In genomic region chr5:140250386-140250785, GRCh38 we compare ENCODE assay signal across 17 cellular contexts. TPM values are rescaled to one million over a fixed set of nuclear protein-coding genes. Genes with fewer than 3 reads are reported as not detected.
A peak's percentile ranks its signal among the peaks of the same experiment; 100 is the strongest.
DNase-seq lines count a peak whose midpoint lies in the region; ATAC-seq and TF ChIP-seq lines count a peak whose summit lies in the region.
"Had no signal": no experiment of that assay in that cellular context is flagged by ENCODE, and none has a peak within 500 bp of the region (broad histone marks: within the 10 kb centered on the region; RNA-seq: fewer than 3 reads in every experiment).

No MANE protein-coding gene starts in this region.

- no peaks in the 10 kb centered on the region for H4K20me1 ChIP-seq in OCI-LY7 (ENCODE audit: insufficient read depth, low read length)

- peak overlapping the region; percentile 46 for H3K27ac ChIP-seq in OCI-LY7 (ENCODE audit: low read depth, low read length, poor library complexity, severe bottlenecking)
- H3K27ac ChIP-seq in gastrocnemius medialis, result peak overlapping the region; percentile 50 to 93 (median 90)
- H3K27ac ChIP-seq: body of pancreas had no signal

- no peak overlapping the region for H3K4me2 ChIP-seq in OCI-LY7 (ENCODE audit: low read length)

- peaks cover 60% of the 10 kb centered on the region for H3K4me1 ChIP-seq in OCI-LY7 (ENCODE audit: insufficient read depth, low read length, poor library complexity, severe bottlenecking)
- peaks cover 40 to 70% of the 10 kb centered on the region in 2 donors for H3K4me1 ChIP-seq in gastrocnemius medialis
- H3K4me1 ChIP-seq: body of pancreas had no signal

- H3K9me2 ChIP-seq in OCI-LY7 (ENCODE audit: insufficient read depth, low read length), result no peaks in the 10 kb centered on the region

- no peaks in the 10 kb centered on the region for H3K27me3 Mint-ChIP-seq in activated T-cell treated with anti-CD3 and anti-CD28 coated beads, Interleukin-2, amount 50 U/mL, for 24 hours
- peaks cover 9% of the 10 kb centered on the region for H3K27me3 Mint-ChIP-seq in endothelial cell (ENCODE audit: unreplicated experiment)
- H3K27me3 Mint-ChIP-seq: dendritic cell treated with granulocyte-macrophage colony-stimulating factor and Interleukin-4, amounts not matched to agents 40 ng/mL and 50 ng/mL, for 4 days; stimulated activated naive CD8-positive, alpha-beta T cell treated with anti-CD3 and anti-CD28 coated beads, Interleukin-15, Interleukin-2, amounts not matched to agents 100 ng/mL and 50 ng/mL, for 24 hours had no signal

- no peaks in the 10 kb centered on the region for H3K9me3 ChIP-seq in OCI-LY7 (ENCODE audit: low read length)
- H3K9me3 ChIP-seq in gastrocnemius medialis, result no peaks in the 10 kb centered on the region
- H3K9me3 ChIP-seq: body of pancreas had no signal

- TF ChIP-seq POLR2A in gastrocnemius medialis (IDR thresholded peaks at IDR 0.05), result no peak

- no TSS peak for BruUV-seq in OCI-LY7 (replicated peaks; lab: Mats Ljungman, UMichigan)

- H3K27me3 ChIP-seq in gastrocnemius medialis, result no peaks in the 10 kb centered on the region
- H3K27me3 ChIP-seq: body of pancreas had no signal

- H3K36me3 ChIP-seq in OCI-LY7 (ENCODE audit: insufficient read depth, low read length) (peaks cover 25% of the 10 kb centered on the region), gastrocnemius medialis (peaks cover 0 to 5% of the 10 kb centered on the region in 2 donors)

- peak overlapping the region; percentile 48 for H3K27ac Mint-ChIP-seq in activated T-cell treated with anti-CD3 and anti-CD28 coated beads, Interleukin-2, amount 50 U/mL, for 24 hours
- peak overlapping the region; percentile 76 for H3K27ac Mint-ChIP-seq in endothelial cell (ENCODE audit: unreplicated experiment)
- H3K27ac Mint-ChIP-seq: dendritic cell treated with granulocyte-macrophage colony-stimulating factor and Interleukin-4, amounts not matched to agents 40 ng/mL and 50 ng/mL, for 4 days; stimulated activated naive CD8-positive, alpha-beta T cell treated with anti-CD3 and anti-CD28 coated beads, Interleukin-15, Interleukin-2, amounts not matched to agents 100 ng/mL and 50 ng/mL, for 24 hours had no signal

- POLR2A ChIA-PET in OCI-LY7 (lab: Charles Lee), result interaction anchor here (0.7 to 4.4 kb wide), 5 partner anchors 11 to 95 kb away, joined by 3 to 29 read pairs (median 3); partner anchors contain the start of gene HBEGF

- in situ Hi-C loops in gastrocnemius medialis (cut with MboI; ENCODE audit: low sequenced_read_pairs in 4 of 4), result no loop called here

- H2AFZ ChIP-seq in OCI-LY7 (ENCODE audit: low read length), result no peak overlapping the region

- DNase-seq in activated T-cell treated with anti-CD3 and anti-CD28 coated beads, Interleukin-2, amount 50 U/mL, for 24 hours, result no peak
- DNase-seq in activated T-cell treated with anti-CD3 and anti-CD28 coated beads for 4 hours, result no peak
- DNase-seq in OCI-LY7 (ENCODE audit: low spot score), result no peak
- DNase-seq in endothelial cell (ENCODE audit: low spot score), result no peak
- DNase-seq in gastrocnemius medialis, result no peak
- no peak for DNase-seq in ureter (ENCODE audit: low spot score)
- DNase-seq: body of pancreas, H7, NCI-H1694 treated with DMSO at 0.1 percent for 48 hours, right cardiac atrium, RPMI8226 had no signal

- H3K4me1 Mint-ChIP-seq in activated T-cell treated with anti-CD3 and anti-CD28 coated beads, Interleukin-2, amount 50 U/mL, for 24 hours (ENCODE audit: low read depth), result peaks cover 47% of the 10 kb centered on the region
- H3K4me1 Mint-ChIP-seq in endothelial cell (ENCODE audit: unreplicated experiment), result peaks cover 44% of the 10 kb centered on the region

- H3K4me3 Mint-ChIP-seq in activated T-cell treated with anti-CD3 and anti-CD28 coated beads, Interleukin-2, amount 50 U/mL, for 24 hours, result no peak overlapping the region
- peak overlapping the region; percentile 62 for H3K4me3 Mint-ChIP-seq in endothelial cell (ENCODE audit: unreplicated experiment)
- H3K4me3 Mint-ChIP-seq: dendritic cell treated with granulocyte-macrophage colony-stimulating factor and Interleukin-4, amounts not matched to agents 40 ng/mL and 50 ng/mL, for 4 days; stimulated activated naive CD8-positive, alpha-beta T cell treated with anti-CD3 and anti-CD28 coated beads, Interleukin-15, Interleukin-2, amounts not matched to agents 100 ng/mL and 50 ng/mL, for 24 hours had no signal

- ATAC-seq in gastrocnemius medialis (no peak), GM18867 (IDR thresholded peaks at IDR 0.05; ENCODE audit: unreplicated experiment) (no peak), HG03196 (IDR thresholded peaks at IDR 0.05; ENCODE audit: unreplicated experiment) (no peak)
- ATAC-seq: activated naive CD4-positive, alpha-beta T cell treated with anti-CD3 and anti-CD28 coated beads, Interleukin-2, amount 50 U/mL, for 72 hours; body of pancreas; left lobe of liver had no signal

- peaks cover 30% of the 10 kb centered on the region for H3K36me3 Mint-ChIP-seq in activated T-cell treated with anti-CD3 and anti-CD28 coated beads, Interleukin-2, amount 50 U/mL, for 24 hours (ENCODE audit: low read depth)
- H3K36me3 Mint-ChIP-seq in endothelial cell (ENCODE audit: low read depth, unreplicated experiment), result peaks cover 25% of the 10 kb centered on the region

- H3K79me2 ChIP-seq in OCI-LY7 (ENCODE audit: insufficient read depth, low read depth, low read length), result no peaks in the 10 kb centered on the region

- CTCF ChIA-PET in OCI-LY7 (lab: Charles Lee; ENCODE audit: unreplicated experiment), result interaction anchor here (0.5 kb wide), 1 partner anchor 165 kb away, joined by 3 read pairs; no protein-coding TSS in a partner anchor

- no peaks in the 10 kb centered on the region for H3K9me3 Mint-ChIP-seq in activated T-cell treated with anti-CD3 and anti-CD28 coated beads, Interleukin-2, amount 50 U/mL, for 24 hours
- no peaks in the 10 kb centered on the region for H3K9me3 Mint-ChIP-seq in endothelial cell (ENCODE audit: unreplicated experiment)
- H3K9me3 Mint-ChIP-seq: activated naive CD4-positive, alpha-beta T cell treated with anti-CD3 and anti-CD28 coated beads, Interleukin-2, amount 50 U/mL, for 72 hours; dendritic cell treated with granulocyte-macrophage colony-stimulating factor and Interleukin-4, amounts not matched to agents 40 ng/mL and 50 ng/mL, for 4 days; stimulated activated naive CD8-positive, alpha-beta T cell treated with anti-CD3 and anti-CD28 coated beads, Interleukin-15, Interleukin-2, amounts not matched to agents 100 ng/mL and 50 ng/mL, for 24 hours had no signal

- H3K4me3 ChIP-seq in OCI-LY7 (ENCODE audit: low read depth, low read length, poor library complexity, severe bottlenecking), result no peak overlapping the region
- no peak overlapping the region for H3K4me3 ChIP-seq in gastrocnemius medialis
- H3K4me3 ChIP-seq: body of pancreas had no signal

- intact Hi-C loops in OCI-LY7 (cut with micrococcal nuclease; ENCODE audit: unreplicated experiment) (no loop called here), gastrocnemius medialis (cut with DNase I; ENCODE audit: low total_unique reads) (no loop called here)

- TF ChIP-seq CTCF in OCI-LY7 (conservative IDR thresholded peaks at IDR 0.05; ENCODE audit: low read length), result no peak
- TF ChIP-seq CTCF in endothelial cell (IDR thresholded peaks at IDR 0.05; ENCODE audit: unreplicated experiment), result no peak
- no peak for TF ChIP-seq CTCF in gastrocnemius medialis (IDR thresholded peaks at IDR 0.05 in 4 of 5, conservative IDR thresholded peaks at IDR 0.05 in 1 of 5)

RNA-seq across cellular contexts. Expression of gene PFDN1, which starts 52.5 kb away (rescaled TPM):
- 36.6 and 51.3 TPM in 2 replicates for total RNA-seq in OCI-LY7 (2014; rRNA removed; shearing (Covaris generic))
- total RNA-seq in OCI-LY7 (2022) (73.9 and 82.1 TPM in 2 replicates), endothelial cell (ENCODE audit: unreplicated experiment) (86.2 TPM), gastrocnemius medialis (10 to 100 TPM; 47.9 to 81.0 (median 77.9) TPM), ureter (41.5 TPM)
